Comparison of ENCODE assay signal across 13 cellular contexts in the genomic region with DNA sequence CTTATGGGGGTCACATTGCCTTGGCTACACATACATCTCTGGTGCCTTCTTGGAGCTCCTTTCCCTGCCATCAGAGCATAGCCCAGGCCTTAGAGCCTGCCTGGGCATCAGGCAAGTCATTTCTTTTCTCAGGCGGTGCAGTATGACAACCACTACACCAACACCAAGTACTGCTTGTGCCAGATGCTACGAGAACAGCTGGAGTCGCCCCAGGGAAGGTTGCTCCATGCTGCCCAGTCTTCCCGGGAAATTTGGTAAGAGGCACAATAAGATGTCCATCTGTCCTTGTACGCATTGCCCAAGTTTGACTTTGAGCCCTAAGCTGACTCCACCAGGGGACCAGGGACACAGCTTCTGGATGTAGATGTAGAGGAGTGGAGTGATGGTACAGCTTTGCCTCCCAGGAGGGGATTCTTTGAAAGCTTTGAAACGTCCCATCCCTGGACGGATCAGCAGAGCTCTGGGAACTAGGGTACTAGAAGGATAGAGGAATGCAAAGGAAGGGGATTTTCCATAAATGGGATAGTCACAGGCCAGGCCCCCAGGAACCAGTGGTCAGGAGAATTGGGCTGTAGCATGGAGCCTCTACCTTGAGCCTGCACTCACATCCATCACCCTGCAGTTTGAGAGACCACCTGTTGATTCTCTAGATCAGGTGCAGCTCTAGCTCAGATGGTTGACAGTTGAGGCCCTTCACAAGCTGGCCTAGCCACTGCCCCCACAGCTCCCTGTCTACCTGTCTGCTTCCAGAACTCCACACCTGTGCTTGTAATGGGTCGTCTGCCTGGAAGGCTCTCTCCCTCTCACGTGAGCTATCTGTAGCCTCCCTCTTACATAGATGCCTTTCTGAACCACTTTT. TPM values are rescaled to one million over a fixed set of nuclear protein-coding genes. Genes with fewer than 3 reads are reported as not detected.
DNase-seq lines count a peak whose midpoint lies in the region; ATAC-seq and TF ChIP-seq lines count a peak whose summit lies in the region.
"Had no signal": no experiment of that assay in that cellular context is flagged by ENCODE, and none has a peak within 500 bp of the region (broad histone marks: within the 10 kb centered on the region; RNA-seq: fewer than 3 reads in every experiment).

No MANE protein-coding gene starts in this region.

- H2AFZ ChIP-seq in DND-41 (ENCODE audit: low read depth, low read length): no peak overlapping the region

- H3K36me3 Mint-ChIP-seq in HFFc6 (ENCODE audit: low read depth) (peaks cover 18% of the 10 kb centered on the region), Caco-2 (ENCODE audit: insufficient read depth, unreplicated experiment) (peaks cover 33% of the 10 kb centered on the region)

- H3K4me3 Mint-ChIP-seq in HFFc6: no peak overlapping the region
- H3K4me3 Mint-ChIP-seq in Caco-2 (ENCODE audit: unreplicated experiment): no peak overlapping the region

- TF ChIP-seq CTCF in DND-41 (IDR thresholded peaks at IDR 0.05; ENCODE audit: borderline replicate concordance, extremely low read depth, low read length, poor library complexity, severe bottlenecking): no peak
- TF ChIP-seq CTCF in Peyer's patch (IDR thresholded peaks at IDR 0.05): no peak
- TF ChIP-seq CTCF in HFFc6 (IDR thresholded peaks at IDR 0.05): no peak
- no peak for TF ChIP-seq CTCF in Caco-2 (IDR thresholded peaks at IDR 0.05; ENCODE audit: insufficient read depth in 1 of 2, low read depth in 1 of 2, low read length in 1 of 2, severe bottlenecking in 1 of 2, unreplicated experiment in 1 of 2)
- no peak for TF ChIP-seq CTCF in left ventricle myocardium inferior (IDR thresholded peaks at IDR 0.05; ENCODE audit: borderline replicate concordance)

- H3K9me3 Mint-ChIP-seq in HFFc6: no peaks in the 10 kb centered on the region
- H3K9me3 Mint-ChIP-seq in Caco-2 (ENCODE audit: unreplicated experiment): no peaks in the 10 kb centered on the region

- H3K27me3 Mint-ChIP-seq in HFFc6 (ENCODE audit: insufficient read depth): no peaks in the 10 kb centered on the region
- H3K27me3 Mint-ChIP-seq in Caco-2 (ENCODE audit: insufficient read depth, unreplicated experiment): no peaks in the 10 kb centered on the region

- intact Hi-C loops in Caco-2 (cut with micrococcal nuclease; ENCODE audit: unreplicated experiment) (no loop called here), left ventricle myocardium inferior (cut with micrococcal nuclease) (no loop called here)

- H3K9me3 ChIP-seq in DND-41 (ENCODE audit: insufficient read depth, low read length, severe bottlenecking): no peaks in the 10 kb centered on the region
- H3K9me3 ChIP-seq in Peyer's patch: no peaks in the 10 kb centered on the region
- H3K9me3 ChIP-seq in Caco-2: no peaks in the 10 kb centered on the region
- H3K9me3 ChIP-seq in left ventricle myocardium inferior (replicated peaks): no peaks in the 10 kb centered on the region
- H3K9me3 ChIP-seq: ascending aorta, left lung, pancreas had no signal

- no peak overlapping the region; a peak in 1 of 4 replicates for H3K4me3 ChIP-seq in DND-41 (ENCODE audit: low read depth in 1 of 2, low read length in 2 of 2)
- no peak overlapping the region for H3K4me3 ChIP-seq in Peyer's patch
- H3K4me3 ChIP-seq in Caco-2 (ENCODE audit: low read depth, low read length): no peak overlapping the region
- H3K4me3 ChIP-seq in left ventricle myocardium inferior: no peak overlapping the region
- H3K4me3 ChIP-seq: ascending aorta, left lung, pancreas had no signal

- H3K4me1 Mint-ChIP-seq in HFFc6 (ENCODE audit: low read depth) (peaks cover 14% of the 10 kb centered on the region), Caco-2 (ENCODE audit: low read depth, unreplicated experiment) (no peaks in the 10 kb centered on the region)

- H4K20me1 ChIP-seq in DND-41 (ENCODE audit: insufficient read depth, low read length): no peaks in the 10 kb centered on the region

- no peak for TF ChIP-seq POLR2A in Peyer's patch (IDR thresholded peaks at IDR 0.05)

- H3K4me1 ChIP-seq in DND-41 (ENCODE audit: insufficient read depth, low read length) (peaks cover 50% of the 10 kb centered on the region), Peyer's patch (peaks cover 11 to 52% (median 48%) of the 10 kb centered on the region in 4 donors), Caco-2 (peaks cover 10% of the 10 kb centered on the region), left ventricle myocardium inferior (peaks cover 38% of the 10 kb centered on the region)
- H3K4me1 ChIP-seq: ascending aorta had no signal

- no peaks in the 10 kb centered on the region for H3K27me3 ChIP-seq in DND-41 (ENCODE audit: insufficient read depth, low read length, poor library complexity)
- H3K27me3 ChIP-seq in Peyer's patch: no peaks in the 10 kb centered on the region
- no peaks in the 10 kb centered on the region for H3K27me3 ChIP-seq in Caco-2 (replicated peaks; ENCODE audit: control insufficient read depth, insufficient read depth, low read length)
- no peaks in the 10 kb centered on the region for H3K27me3 ChIP-seq in left ventricle myocardium inferior (ENCODE audit: low read depth)
- H3K27me3 ChIP-seq: ascending aorta, left lung, pancreas had no signal

- ATAC-seq in DND-41 (ENCODE audit: insufficient read depth, low read depth) (peak; percentile 6), GM21529 (IDR thresholded peaks at IDR 0.05; ENCODE audit: unreplicated experiment) (peak; percentile 7), GM18870 (IDR thresholded peaks at IDR 0.05; ENCODE audit: unreplicated experiment) (no peak)
- ATAC-seq: left lung had no signal

- H3K27ac Mint-ChIP-seq in HFFc6: no peak overlapping the region
- H3K27ac Mint-ChIP-seq in Caco-2 (ENCODE audit: unreplicated experiment): no peak overlapping the region

- H3K9ac ChIP-seq in DND-41 (ENCODE audit: low read depth, low read length): peak overlapping the region; percentile 44

- peaks cover 72% of the 10 kb centered on the region for H3K36me3 ChIP-seq in DND-41 (ENCODE audit: insufficient read depth, low read length)
- peaks cover 0 to 36% (median 0%) of the 10 kb centered on the region in 3 donors for H3K36me3 ChIP-seq in Peyer's patch
- H3K36me3 ChIP-seq in Caco-2 (ENCODE audit: control insufficient read depth, insufficient read depth, low read length): peaks cover 12% of the 10 kb centered on the region
- peaks cover 44% of the 10 kb centered on the region for H3K36me3 ChIP-seq in left ventricle myocardium inferior

- H3K4me2 ChIP-seq in DND-41 (ENCODE audit: insufficient read depth, low read length): peak overlapping the region; percentile 16; the same call in 1 of the 2 replicates

- DNase-seq in DND-41 (no peak), Peyer's patch (peak in 2 of 3 donors; percentile 15 to 38), iPS-NIHi7 (ENCODE audit: extremely low spot score) (peak; percentile 3), HFFc6 (no peak), Caco-2 (no peak), left ventricle myocardium inferior (no peak)
- DNase-seq: NCI-H1048, NCI-H526 had no signal

- H3K27ac ChIP-seq in DND-41 (ENCODE audit: low read length) (peak overlapping the region; percentile 95), Peyer's patch (peak overlapping the region in 2 of 4 donors; percentile 41 to 74), left ventricle myocardium inferior (replicated peaks) (no peak overlapping the region)
- H3K27ac ChIP-seq: ascending aorta, pancreas had no signal

- CTCF ChIA-PET in Caco-2 (lab: Charles Lee): interaction anchor here (0.7 kb wide), 1 partner anchor 10 kb away, joined by 3 read pairs; no protein-coding TSS in a partner anchor

- no peaks in the 10 kb centered on the region for H3K79me2 ChIP-seq in DND-41 (ENCODE audit: insufficient read depth, low read length)

- no TSS peak for BruUV-seq in Caco-2 (replicated peaks; lab: Mats Ljungman, UMichigan)

- POLR2A ChIA-PET in Caco-2 (lab: Charles Lee): no interaction called here

RNA-seq across cellular contexts. Expression of a gene that starts 11.0 kb away (rescaled TPM):
- total RNA-seq in Peyer's patch: 10 to 100 TPM; 40.5 to 72.0 (median 61.0) TPM
- 10 to 100 TPM; 17.2 to 20.7 (median 19.9) TPM for total RNA-seq in HFFc6 (2021; fragmentation: NEBNext Ultra II Directional; extraction: Animal tissue kit (Norgen Biotek cat#: 25700))
- 40.0 and 43.9 TPM in 2 replicates for total RNA-seq in Caco-2 (2022)
- total RNA-seq in left ventricle myocardium inferior: 20.9 TPM

RNA-seq across cellular contexts. Expression of a gene that starts 51.0 kb away (rescaled TPM):
- total RNA-seq in Peyer's patch (10 to 100 TPM; 15.3 to 38.8 (median 21.2) TPM), Caco-2 (2022) (33.6 and 37.4 TPM in 2 replicates), left ventricle myocardium inferior (6.8 TPM)
- total RNA-seq in HFFc6 (2021; fragmentation: NEBNext Ultra II Directional; extraction: Animal tissue kit (Norgen Biotek cat#: 25700)): 10 to 100 TPM; 13.3 to 17.4 (median 15.9) TPM

RNA-seq across cellular contexts. Expression of a gene that starts 51.1 kb away (rescaled TPM):
- total RNA-seq in Peyer's patch (1 to 10 TPM; 3.4 to 6.7 (median 4.1) TPM), Caco-2 (2022) (15.9 and 17.1 TPM in 2 replicates), left ventricle myocardium inferior (8.9 TPM)
- 1 to 10 TPM; 7.2 to 8.5 (median 8.2) TPM for total RNA-seq in HFFc6 (2021; fragmentation: NEBNext Ultra II Directional; extraction: Animal tissue kit (Norgen Biotek cat#: 25700))

RNA-seq across cellular contexts. Expression of a gene that starts 58.4 kb away (rescaled TPM):
- not detected for total RNA-seq in Peyer's patch
- total RNA-seq in HFFc6 (2021; fragmentation: NEBNext Ultra II Directional; extraction: Animal tissue kit (Norgen Biotek cat#: 25700)): not detected
- not detected in 2 replicates for total RNA-seq in Caco-2 (2022)
- not detected for total RNA-seq in left ventricle myocardium inferior
- total RNA-seq: ascending aorta, left lung, pancreas had no signal

Comparison
In these comparisons a context has a peak if more than half of its experiments do, and no peak if none do; other contexts are left out.
1. DNase-seq: peak in Peyer's patch (2 of 3) and iPS-NIHi7 (single experiment); none in DND-41 (single experiment), HFFc6 (single experiment), Caco-2 (0 of 2) and left ventricle myocardium inferior (single experiment).